In genomic region chr17:73338050-73338491, GRCh38 we compare ENCODE assay signal across 11 cellular contexts. TPM values are rescaled to one million over a fixed set of nuclear protein-coding genes. Genes with fewer than 3 reads are reported as not detected.
DNase-seq lines count a peak whose midpoint lies in the region; ATAC-seq and TF ChIP-seq lines count a peak whose summit lies in the region.
"Had no signal": no experiment of that assay in that cellular context is flagged by ENCODE, and none has a peak within 500 bp of the region (broad histone marks: within the 10 kb centered on the region; RNA-seq: fewer than 3 reads in every experiment).

No MANE protein-coding gene starts in this region.

- H3K4me1 ChIP-seq in Peyer's patch (peaks cover 0 to 13% (median 0%) of the 10 kb centered on the region in 4 donors), colonic mucosa (peaks cover 6% of the 10 kb centered on the region), upper lobe of left lung (peaks cover 14 to 26% (median 24%) of the 10 kb centered on the region in 4 donors)

- H3K27ac Mint-ChIP-seq in mesothelial cell of epicardium = peak overlapping the region; percentile 83
- no peak overlapping the region for H3K27ac Mint-ChIP-seq in T-helper 17 cell
- no peak overlapping the region for H3K27ac Mint-ChIP-seq in activated T-helper 2 cell treated with anti-CD3 and anti-CD28 coated beads, Interferon-gamma antibody, Interleukin-2, Interleukin-4, amounts not matched to agents 10 μg/mL and 5 μg/mL and 100 μg/mL, durations not matched to agents 14 hours and 24 hours and 36 hours

- no peak overlapping the region for H3K4me3 Mint-ChIP-seq in mesothelial cell of epicardium
- no peak overlapping the region for H3K4me3 Mint-ChIP-seq in T-helper 17 cell
- H3K4me3 Mint-ChIP-seq in activated T-helper 2 cell treated with anti-CD3 and anti-CD28 coated beads, Interferon-gamma antibody, Interleukin-2, Interleukin-4, amounts not matched to agents 10 μg/mL and 5 μg/mL and 100 μg/mL, durations not matched to agents 14 hours and 24 hours and 36 hours (ENCODE audit: low read depth) = no peak overlapping the region

- TF ChIP-seq CTCF in Peyer's patch (IDR thresholded peaks at IDR 0.05) (no peak), colonic mucosa (IDR thresholded peaks at IDR 0.05) (no peak), mesothelial cell of epicardium (IDR thresholded peaks at IDR 0.05; ENCODE audit: unreplicated experiment) (no peak), upper lobe of left lung (IDR thresholded peaks at IDR 0.05) (no peak)

- TF ChIP-seq POLR2A in Peyer's patch (IDR thresholded peaks at IDR 0.05) = no peak
- no peak for TF ChIP-seq POLR2A in upper lobe of left lung (IDR thresholded peaks at IDR 0.05)

- H3K36me3 Mint-ChIP-seq in mesothelial cell of epicardium (peaks cover 3% of the 10 kb centered on the region), T-helper 17 cell (ENCODE audit: low read depth) (no peaks in the 10 kb centered on the region)
- H3K36me3 Mint-ChIP-seq in activated T-helper 2 cell treated with anti-CD3 and anti-CD28 coated beads, Interferon-gamma antibody, Interleukin-2, Interleukin-4, amounts not matched to agents 10 μg/mL and 5 μg/mL and 100 μg/mL, durations not matched to agents 14 hours and 24 hours and 36 hours (ENCODE audit: low read depth) = no peaks in the 10 kb centered on the region

- H3K36me3 ChIP-seq in Peyer's patch = no peaks in the 10 kb centered on the region
- no peaks in the 10 kb centered on the region for H3K36me3 ChIP-seq in colonic mucosa
- H3K36me3 ChIP-seq in upper lobe of left lung = no peaks in the 10 kb centered on the region
- H3K36me3 ChIP-seq: cardiac muscle cell, left lung had no signal

- no peaks in the 10 kb centered on the region for H3K9me3 Mint-ChIP-seq in mesothelial cell of epicardium
- H3K9me3 Mint-ChIP-seq in activated T-helper 2 cell treated with anti-CD3 and anti-CD28 coated beads, Interferon-gamma antibody, Interleukin-2, Interleukin-4, amounts not matched to agents 10 μg/mL and 5 μg/mL and 100 μg/mL, durations not matched to agents 14 hours and 24 hours and 36 hours = no peaks in the 10 kb centered on the region

- ATAC-seq in upper lobe of left lung (ENCODE audit: low FRiP score in 2 of 2) = no peak
- ATAC-seq in T-helper 17 cell = no peak
- ATAC-seq in HG03135 (IDR thresholded peaks at IDR 0.05; ENCODE audit: unreplicated experiment) = no peak
- ATAC-seq: left lung had no signal

- intact Hi-C loops in colonic mucosa (cut with DNase I) = no loop called here
- intact Hi-C loops in activated T-helper 2 cell treated with anti-CD3 and anti-CD28 coated beads, Interferon-gamma antibody, Interleukin-2, Interleukin-4, amounts not matched to agents 10 μg/mL and 5 μg/mL and 100 μg/mL, durations not matched to agents 14 hours and 24 hours and 36 hours (cut with micrococcal nuclease) = no loop called here

- WGBS in upper lobe of left lung, 2 donors = 67 to 83% methylated on average over 13 of the region's 13 CpGs

- TF ChIP-seq EP300 in upper lobe of left lung (IDR thresholded peaks at IDR 0.05) = no peak

- H3K9ac ChIP-seq in colonic mucosa (ENCODE audit: low read depth in 2 of 2, low read length in 2 of 2) = no peak overlapping the region

- H3K27me3 ChIP-seq in Peyer's patch = no peaks in the 10 kb centered on the region
- no peaks in the 10 kb centered on the region for H3K27me3 ChIP-seq in colonic mucosa
- H3K27me3 ChIP-seq in upper lobe of left lung = no peaks in the 10 kb centered on the region
- H3K27me3 ChIP-seq: cardiac muscle cell, left lung had no signal

- H3K4me3 ChIP-seq in Peyer's patch = peak overlapping the region in 1 of 4 donors; percentile 5
- H3K4me3 ChIP-seq in colonic mucosa = no peak overlapping the region
- peak overlapping the region in 1 of 4 donors; percentile 9 for H3K4me3 ChIP-seq in upper lobe of left lung
- H3K4me3 ChIP-seq: cardiac muscle cell, left lung had no signal

- no peak for DNase-seq in Peyer's patch
- no peak for DNase-seq in colonic mucosa
- no peak for DNase-seq in mesothelial cell of epicardium (ENCODE audit: low spot score in 2 of 2, unreplicated experiment in 2 of 2)
- DNase-seq in upper lobe of left lung = peak in 1 of 2 donors; percentile 50
- no peak for DNase-seq in T-helper 17 cell
- DNase-seq in stimulated activated CD4-positive, alpha-beta T cell treated with anti-CD3 and anti-CD28 coated beads, Interleukin-4, amount 100 ng/mL, for 4 hours = no peak
- no peak for DNase-seq in activated T-helper 2 cell treated with anti-CD3 and anti-CD28 coated beads, Interferon-gamma antibody, Interleukin-2, Interleukin-4, amounts not matched to agents 10 μg/mL and 5 μg/mL and 100 μg/mL, durations not matched to agents 14 hours and 24 hours and 36 hours (ENCODE audit: low spot score)
- DNase-seq: activated T-cell treated with anti-CD3 and anti-CD28 coated beads for 4 hours had no signal

- H3K27ac ChIP-seq in Peyer's patch (peak overlapping the region; percentile 49 to 67 (median 52)), colonic mucosa (peak overlapping the region; percentile 7), upper lobe of left lung (peak overlapping the region in 3 of 4 donors; percentile 57 to 68 (median 61))
- H3K27ac ChIP-seq: cardiac muscle cell, left lung had no signal

- H3K4me1 Mint-ChIP-seq in mesothelial cell of epicardium (peaks cover 49% of the 10 kb centered on the region), T-helper 17 cell (no peaks in the 10 kb centered on the region)
- H3K4me1 Mint-ChIP-seq in activated T-helper 2 cell treated with anti-CD3 and anti-CD28 coated beads, Interferon-gamma antibody, Interleukin-2, Interleukin-4, amounts not matched to agents 10 μg/mL and 5 μg/mL and 100 μg/mL, durations not matched to agents 14 hours and 24 hours and 36 hours (ENCODE audit: low read depth) = peaks cover 4% of the 10 kb centered on the region

- H3K9me3 ChIP-seq in Peyer's patch = no peaks in the 10 kb centered on the region
- H3K9me3 ChIP-seq in colonic mucosa = no peaks in the 10 kb centered on the region
- H3K9me3 ChIP-seq in upper lobe of left lung = no peaks in the 10 kb centered on the region
- H3K9me3 ChIP-seq in T-helper 17 cell (ENCODE audit: control insufficient read depth, low read length, poor library complexity, severe bottlenecking) = no peaks in the 10 kb centered on the region
- H3K9me3 ChIP-seq: left lung had no signal

- H3K27me3 Mint-ChIP-seq in mesothelial cell of epicardium (ENCODE audit: low read depth) (no peaks in the 10 kb centered on the region), T-helper 17 cell (peaks cover 15% of the 10 kb centered on the region)
- H3K27me3 Mint-ChIP-seq in activated T-helper 2 cell treated with anti-CD3 and anti-CD28 coated beads, Interferon-gamma antibody, Interleukin-2, Interleukin-4, amounts not matched to agents 10 μg/mL and 5 μg/mL and 100 μg/mL, durations not matched to agents 14 hours and 24 hours and 36 hours (ENCODE audit: low read depth) = no peaks in the 10 kb centered on the region

RNA-seq across cellular contexts. Expression of gene CDC42EP4, which starts 26.3 kb away (rescaled TPM):
- total RNA-seq in Peyer's patch (100 to 1,000 TPM in 2 of 4 donors, 10 to 100 TPM in 2; 33.8 to 127 (median 97.8) TPM), colonic mucosa (10 to 100 TPM; 52.8 to 65.3 TPM), mesothelial cell of epicardium (68.4 to 71.3 TPM (median 70.3 TPM) in 3 replicates), upper lobe of left lung (10 to 100 TPM; 28.3 to 65.7 (median 52.9) TPM), T-helper 17 cell (1 to 10 TPM; 4.0 to 4.1 TPM)
- total RNA-seq in activated T-helper 2 cell treated with anti-CD3 and anti-CD28 coated beads, Interferon-gamma antibody, Interleukin-2, Interleukin-4, amounts not matched to agents 10 μg/mL and 5 μg/mL and 100 μg/mL, durations not matched to agents 14 hours and 24 hours and 36 hours = 1.6 and 2.8 TPM in 2 replicates

Comparison
In these comparisons a context has a peak if more than half of its experiments do, and no peak if none do; other contexts are left out.
1. H3K27ac ChIP-seq: peak in every context shown above with its lines; median percentile 61 in upper lobe of left lung; 52 in Peyer's patch; 7 in colonic mucosa.